Comparison of ENCODE assay signal across 9 cellular contexts in the genomic region with DNA sequence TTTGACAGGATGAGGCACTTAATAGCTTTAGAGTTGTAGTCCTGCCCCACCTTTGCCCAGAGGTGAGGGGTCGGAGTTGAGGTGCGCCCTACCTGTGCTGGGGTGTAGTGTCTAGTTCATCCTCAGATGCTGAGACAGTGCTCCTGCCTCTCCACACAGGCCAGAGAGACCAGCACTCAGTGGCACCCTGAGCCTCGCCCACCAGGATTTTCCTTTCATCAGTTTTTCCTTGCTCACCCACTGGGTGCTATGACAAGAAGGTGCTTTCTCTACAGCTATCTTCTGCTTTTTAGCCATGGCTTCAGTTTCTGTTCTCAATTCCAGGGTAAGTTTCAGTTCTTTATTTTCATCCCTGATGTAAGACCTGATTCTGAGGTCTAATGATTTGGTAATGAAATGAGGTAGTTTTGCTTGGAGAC. TPM values are rescaled to one million over a fixed set of nuclear protein-coding genes. Genes with fewer than 3 reads are reported as not detected.
DNase-seq lines count a peak whose midpoint lies in the region; ATAC-seq and TF ChIP-seq lines count a peak whose summit lies in the region.
"Had no signal": no experiment of that assay in that cellular context is flagged by ENCODE, and none has a peak within 500 bp of the region (broad histone marks: within the 10 kb centered on the region; RNA-seq: fewer than 3 reads in every experiment).

No MANE protein-coding gene starts in this region.

- H3K36me3 ChIP-seq in lung (ENCODE audit: control insufficient read depth in 2 of 2, insufficient read depth in 2 of 2, low read length in 2 of 2): no peaks in the 10 kb centered on the region

- intact Hi-C loops in dorsolateral prefrontal cortex (cut with DNase I): no loop called here

- TF ChIP-seq POLR2A in GM18505 (IDR thresholded peaks at IDR 0.05; ENCODE audit: borderline replicate concordance, extremely low read depth, insufficient read depth, insufficient read length): peak; percentile 65

- H3K9me3 ChIP-seq in lung (ENCODE audit: control insufficient read depth in 2 of 2, insufficient read depth in 1 of 2, low read length in 1 of 2): no peaks in the 10 kb centered on the region

- H3K27me3 ChIP-seq in lung (ENCODE audit: control insufficient read depth, insufficient read depth) (no peaks in the 10 kb centered on the region), dorsolateral prefrontal cortex (no peaks in the 10 kb centered on the region)

- DNase-seq in GM20000 (ENCODE audit: low spot score) (peak; percentile 80), lung (ENCODE audit: low spot score) (no peak), dorsolateral prefrontal cortex (no peak), NCI-H1694 (lab: John Stamatoyannopoulos, UW) (no peak), SW 1271 (lab: John Stamatoyannopoulos, UW) (no peak)
- no peak for DNase-seq in central memory CD4-positive, alpha-beta T cell
- DNase-seq: left cardiac atrium had no signal

- 86 to 92% methylated on average over 3 of the region's 3 CpGs for WGBS in lung, 2 donors

- ATAC-seq in GM18505 (IDR thresholded peaks at IDR 0.05; ENCODE audit: unreplicated experiment) (peak; percentile 84), HG03460 (IDR thresholded peaks at IDR 0.05; ENCODE audit: unreplicated experiment) (peak; percentile 70), lung (ENCODE audit: insufficient read depth, low FRiP score) (peak; percentile 62)

- H3K4me1 ChIP-seq in lung (ENCODE audit: control insufficient read depth in 2 of 2, insufficient read depth in 2 of 2, low read length in 2 of 2): peaks cover 0 to 3% of the 10 kb centered on the region in 2 donors

- H3K4me3 ChIP-seq in lung (no peak overlapping the region), dorsolateral prefrontal cortex (no peak overlapping the region)

- no peak for TF ChIP-seq CTCF in GM20000 (IDR thresholded peaks at IDR 0.05; ENCODE audit: extremely low read depth, missing control alignments)
- TF ChIP-seq CTCF in lung (IDR thresholded peaks at IDR 0.05; ENCODE audit: control extremely low read depth, extremely low read depth): no peak
- no peak for TF ChIP-seq CTCF in dorsolateral prefrontal cortex (IDR thresholded peaks at IDR 0.05 in 54 of 56, conservative IDR thresholded peaks at IDR 0.05 in 2 of 56; ENCODE audit: low read depth in 1 of 56, partially characterized antibody in 56 of 56)

- no peak overlapping the region for H3K27ac ChIP-seq in lung (ENCODE audit: low read depth in 1 of 2, low read length in 1 of 2)
- H3K27ac ChIP-seq in dorsolateral prefrontal cortex: no peak overlapping the region

RNA-seq across cellular contexts. Expression of a gene that starts 16.8 kb away (rescaled TPM):
- 10 to 100 TPM; 32.7 to 54.0 TPM for total RNA-seq in lung
- 10 to 100 TPM in 1 of 2 donors, 1 to 10 TPM in 1; 9.3 to 14.7 TPM for polyA plus RNA-seq in lung
- total RNA-seq in dorsolateral prefrontal cortex: 10 to 100 TPM; 31.4 to 58.3 (median 45.6) TPM
